ENCODE assay signal across 1 cellular context in genomic region chr22:46564084-46564714, GRCh38.
TF ChIP-seq lines count a peak whose summit lies in the region.

No MANE protein-coding gene starts in this region.

TF ChIP-seq in HCT116, 20 proteins besides CTCF, POLR2A, EP300 and RAD21 (continued from another document):
- TF ChIP-seq ZBTB33 (IDR thresholded peaks at IDR 0.05; ENCODE audit: extremely low read depth, insufficient replicate concordance, low read length) (no peak), POLR2AphosphoS5 (IDR thresholded peaks at IDR 0.05; ENCODE audit: low read depth, low read length) (no peak), CEBPB (IDR thresholded peaks at IDR 0.05; ENCODE audit: low read depth) (no peak), TCF7L2 (IDR thresholded peaks at IDR 0.05; ENCODE audit: borderline replicate concordance, extremely low read depth, insufficient read depth, insufficient read length) (no peak), EZH2 (IDR thresholded peaks at IDR 0.05) (no peak), REST (IDR thresholded peaks at IDR 0.05; ENCODE audit: low read depth) (no peak), SIN3A (IDR thresholded peaks at IDR 0.05; ENCODE audit: low read depth) (no peak), EZH2phosphoT487 (IDR thresholded peaks at IDR 0.05; ENCODE audit: borderline replicate concordance) (no peak)
